ENCODE assay signal across 8 cellular contexts in the genomic region with DNA sequence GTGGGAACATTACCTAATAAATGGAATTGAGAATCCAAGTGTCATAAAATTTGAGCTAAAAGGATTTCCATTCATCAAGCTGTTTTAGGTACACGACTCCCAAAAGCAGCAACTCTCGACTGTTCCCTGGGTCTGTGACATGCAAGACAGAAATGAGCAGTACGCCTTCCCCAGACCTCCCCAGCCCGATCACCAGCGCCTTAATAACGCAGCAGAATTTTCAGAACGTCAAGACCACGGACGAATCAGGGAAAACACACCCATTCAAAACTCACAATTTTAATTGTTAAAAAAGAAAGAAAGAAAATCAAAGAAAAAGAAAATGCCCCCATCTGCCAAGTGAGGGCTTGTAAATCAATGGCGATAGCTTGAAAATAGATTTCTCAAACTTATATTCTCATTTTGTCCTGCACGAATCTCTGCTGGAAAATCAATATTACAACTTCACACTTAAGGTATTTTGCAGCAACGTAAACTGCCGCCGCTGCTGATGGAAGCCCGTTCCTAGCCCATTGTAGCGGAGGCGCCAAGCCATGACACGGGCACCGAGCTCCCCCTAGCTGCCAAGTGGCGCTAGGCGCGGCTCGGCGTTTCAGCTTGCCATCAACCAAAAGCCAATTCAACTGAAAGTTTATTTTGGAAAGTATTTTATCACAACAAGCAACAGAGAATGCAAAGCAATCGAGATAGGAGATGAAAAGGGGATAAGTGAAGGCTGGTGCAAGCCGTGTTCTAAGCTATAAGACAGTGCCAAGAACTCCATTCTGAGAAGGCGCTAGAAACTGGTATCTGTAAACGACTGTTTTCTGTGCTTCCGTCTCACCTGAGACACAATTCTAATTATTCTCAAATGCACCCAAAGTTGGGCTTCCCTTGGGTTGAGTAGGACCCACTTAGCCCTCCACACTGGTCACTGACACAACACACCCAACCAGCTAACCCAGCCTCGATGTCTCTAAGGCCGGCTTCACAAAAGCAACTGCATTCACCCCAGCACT.
A peak's percentile ranks its signal among the peaks of the same experiment; 100 is the strongest.
DNase-seq lines count a peak whose midpoint lies in the region; ATAC-seq, FAIRE-seq and TF ChIP-seq lines count a peak whose summit lies in the region.

No MANE protein-coding gene starts in this region.

- no peak for ATAC-seq in HG03097 (IDR thresholded peaks at IDR 0.05; ENCODE audit: low FRiP score, unreplicated experiment)

- no peak overlapping the region for H3K27ac ChIP-seq in VCaP

- H3K9ac ChIP-seq in ES-I3 (ENCODE audit: low read depth, low read length): peak overlapping the region; percentile 1; the same call in 1 of the 2 replicates

- DNase-seq in HCEC 1CT (peak; percentile 52), NCI-H187 (lab: John Stamatoyannopoulos, UW) (peak; percentile 60 to 71), brain pericyte (ENCODE audit: low read depth, low spot score) (peak; percentile 17)
- peak; percentile 82 to 83 for DNase-seq in stimulated activated CD4-positive, alpha-beta T cell treated with anti-CD3 and anti-CD28 coated beads, Interleukin-15, amount 100 ng/mL, for 48 hours (ENCODE audit: low read depth in 2 of 2)

- FAIRE-seq in islet of Langerhans (lab: Jason Lieb, UNC): peak; percentile 87

- no peaks in the 10 kb centered on the region for H3K36me3 ChIP-seq in ES-I3 (ENCODE audit: insufficient read depth, low read length)

- peaks cover 32% of the 10 kb centered on the region for H3K4me1 ChIP-seq in ES-I3 (ENCODE audit: insufficient read depth, low read length)

- no peaks in the 10 kb centered on the region for H3K9me3 ChIP-seq in ES-I3 (ENCODE audit: control insufficient read depth, insufficient read depth, low read length)

- TF ChIP-seq CTCF in VCaP (conservative IDR thresholded peaks at IDR 0.05): peak; percentile 97

Comparison
In these comparisons a context has a peak if more than half of its experiments do, and no peak if none do; other contexts are left out.
1. DNase-seq: peak in every context shown above with its lines; median percentile 82 in stimulated activated CD4-positive, alpha-beta T cell treated with anti-CD3 and anti-CD28 coated beads, Interleukin-15, amount 100 ng/mL, for 48 hours; 66 in NCI-H187; 52 in HCEC 1CT; 17 in brain pericyte.